ENCODE assay signal across 24 cellular contexts in genomic region chr4:52646726-52647125, GRCh38. TPM values are rescaled to one million over a fixed set of nuclear protein-coding genes. Genes with fewer than 3 reads are reported as not detected.
DNase-seq lines count a peak whose midpoint lies in the region; ATAC-seq, FAIRE-seq and TF ChIP-seq lines count a peak whose summit lies in the region.
"Had no signal": no experiment of that assay in that cellular context is flagged by ENCODE, and none has a peak within 500 bp of the region (broad histone marks: within the 10 kb centered on the region; RNA-seq: fewer than 3 reads in every experiment).

No MANE protein-coding gene starts in this region.

- DNase-seq in G401 (ENCODE audit: low spot score) = peak; percentile 76
- no peak for DNase-seq in GM12891 (ENCODE audit: insufficient read length, low spot score)
- peak; percentile 43 for DNase-seq in cerebellum (ENCODE audit: low spot score)
- DNase-seq in globus pallidus (ENCODE audit: low spot score) = no peak
- DNase-seq: 8988T; ACHN; BE2C; CD4-positive, alpha-beta memory T cell; CD4-positive, CD25-positive, alpha-beta regulatory T cell; CD8-positive, alpha-beta memory T cell; COR-L47; DMS 273 treated with DMSO at 0.1 percent for 48 hours; DMS153; DMS53; DMS79; DND-41; EL; GF-D8 had no signal

- FAIRE-seq in GM12891 (lab: Jason Lieb, UNC) = peak; percentile 5
- FAIRE-seq: A204.1, GM12892, GM18507, GM19239 had no signal

- ATAC-seq in GM18907 (IDR thresholded peaks at IDR 0.05; ENCODE audit: unreplicated experiment) = no peak
- ATAC-seq in GM21723 (IDR thresholded peaks at IDR 0.05; ENCODE audit: unreplicated experiment) = no peak

- in situ Hi-C loops in G401 (cut with HindIII; ENCODE audit: low sequenced_read_pairs) = no loop called here

- TF ChIP-seq POLR2A in GM12891 (IDR thresholded peaks at IDR 0.05; ENCODE audit: low read depth, low read length) = no peak

TF ChIP-seq in GM12891, 5 proteins besides CTCF, POLR2A, EP300 and RAD21:
- TF ChIP-seq POU2F2 (IDR thresholded peaks at IDR 0.05; ENCODE audit: low read depth, low read length) = no peak
- no peak for TF ChIP-seq SPI1 (IDR thresholded peaks at IDR 0.05; ENCODE audit: low read depth, low read length)
- TF ChIP-seq POLR2AphosphoS5 (IDR thresholded peaks at IDR 0.05; ENCODE audit: low read depth, low read length) = no peak
- no peak for TF ChIP-seq PAX5 (IDR thresholded peaks at IDR 0.05; ENCODE audit: insufficient read depth, low read length, severe bottlenecking)
- TF ChIP-seq TAF1 (IDR thresholded peaks at IDR 0.05; ENCODE audit: low read depth, low read length) = no peak

RNA-seq across cellular contexts. Expression of gene USP46, which starts 12.4 kb away (rescaled TPM):
- total RNA-seq in G401 (2014; rRNA removed; shearing (Covaris generic)) = 11.5 and 13.0 TPM in 2 replicates
- polyA plus RNA-seq in GM12891 (2012; ENCODE audit: low read depth, missing spikeins) = 5.3 TPM
- total RNA-seq in cerebellum = 48.8 TPM

Comparison
In these comparisons a context has a peak if more than half of its experiments do, and no peak if none do; other contexts are left out.
1. DNase-seq: peak in G401 (single experiment) and cerebellum (single experiment); none in GM12891 (single experiment) and globus pallidus (single experiment).